11 cellular contexts compared by ENCODE assay signal in genomic region chr11:93525601-93526000, GRCh38. TPM values are rescaled to one million over a fixed set of nuclear protein-coding genes. Genes with fewer than 3 reads are reported as not detected.
A peak's percentile ranks its signal among the peaks of the same experiment; 100 is the strongest.
DNase-seq lines count a peak whose midpoint lies in the region; ATAC-seq and TF ChIP-seq lines count a peak whose summit lies in the region.
"Had no signal": no experiment of that assay in that cellular context is flagged by ENCODE, and none has a peak within 500 bp of the region (broad histone marks: within the 10 kb centered on the region; RNA-seq: fewer than 3 reads in every experiment).

No MANE protein-coding gene starts in this region.

- peak; percentile 39 for DNase-seq in activated CD4-positive, alpha-beta memory T cell treated with anti-CD3 and anti-CD28 coated beads, Interleukin-2, amount 10 ng/mL, durations not matched to agents 7 days and 5 days
- DNase-seq in left lobe of liver (ENCODE audit: low spot score) = no peak
- DNase-seq in A673 (ENCODE audit: low spot score) = no peak
- no peak for DNase-seq in SJCRH30
- no peak for DNase-seq in MM.1S
- no peak for DNase-seq in transverse colon
- DNase-seq: activated T-cell treated with anti-CD3 and anti-CD28 coated beads, Interleukin-2, amount 50 U/mL, for 1 hour; stimulated activated naive CD4-positive, alpha-beta T cell had no signal

- no peak for TF ChIP-seq POLR2A in transverse colon (IDR thresholded peaks at IDR 0.05)

- 59 to 91% methylated on average over 4 to 6 of the region's 6 CpGs for WGBS in transverse colon (ENCODE audit: low coverage in 1 of 2), 2 donors

- peaks cover 20% of the 10 kb centered on the region for H3K36me3 Mint-ChIP-seq in activated CD4-positive, alpha-beta memory T cell treated with anti-CD3 and anti-CD28 coated beads, Interleukin-2, amount 10 ng/mL, durations not matched to agents 7 days and 5 days (ENCODE audit: low read depth)

- TF ChIP-seq CTCF in A673 (conservative IDR thresholded peaks at IDR 0.05; ENCODE audit: low read depth, low read length) (no peak), MM.1S (IDR thresholded peaks at IDR 0.05; ENCODE audit: low read length) (no peak), transverse colon (IDR thresholded peaks at IDR 0.05) (no peak)

- intact Hi-C loops in A673 (cut with micrococcal nuclease; ENCODE audit: unreplicated experiment) = no loop called here
- intact Hi-C loops in transverse colon (cut with DNase I; ENCODE audit: low total_unique reads) = loop anchor here (5.0 kb wide), 1 partner anchor 1862 kb away; no protein-coding TSS in a partner anchor

- H3K79me2 ChIP-seq in MM.1S (ENCODE audit: low read length) = 0 out of 2 replicates have a peak, but pooled peaks cover 6% of the 10 kb centered on the region
- H3K79me2 ChIP-seq: parathyroid adenoma had no signal

- no TSS peak for BruUV-seq in A673 (replicated peaks; lab: Mats Ljungman, UMichigan)

- no peaks in the 10 kb centered on the region for H3F3A ChIP-seq in MM.1S (ENCODE audit: insufficient read depth, low read length)

- peaks cover 91% of the 10 kb centered on the region for H3K4me1 Mint-ChIP-seq in activated CD4-positive, alpha-beta memory T cell treated with anti-CD3 and anti-CD28 coated beads, Interleukin-2, amount 10 ng/mL, durations not matched to agents 7 days and 5 days

- H3K4me3 ChIP-seq in A673 (ENCODE audit: low read depth, low read length, poor library complexity, severe bottlenecking) (no peak overlapping the region), SJCRH30 (no peak overlapping the region), MM.1S (ENCODE audit: low read length) (no peak overlapping the region), transverse colon (no peak overlapping the region)

- H3K9me3 Mint-ChIP-seq in activated CD4-positive, alpha-beta memory T cell treated with anti-CD3 and anti-CD28 coated beads, Interleukin-2, amount 10 ng/mL, durations not matched to agents 7 days and 5 days = no peaks in the 10 kb centered on the region

- in situ Hi-C loops in transverse colon (cut with MboI; ENCODE audit: low pct_ligation_motif_present in 1 of 4, low pct_unique_long_range_greater_than_20kb in 1 of 4, low sequenced_read_pairs in 3 of 4) = loop anchor here in 1 of 4 donors (25.0 kb wide), 1 partner anchor 112 kb away; no protein-coding TSS in a partner anchor

- H4K20me1 ChIP-seq in MM.1S (ENCODE audit: insufficient read depth, low read length) = no peaks in the 10 kb centered on the region

- TF ChIP-seq EP300 in transverse colon (IDR thresholded peaks at IDR 0.05; ENCODE audit: low read depth) = no peak

- no peak overlapping the region for H3K27ac ChIP-seq in A673 (ENCODE audit: low read depth, low read length, poor library complexity, severe bottlenecking)
- no peak overlapping the region for H3K27ac ChIP-seq in SJCRH30
- H3K27ac ChIP-seq in MM.1S (ENCODE audit: low read length) = no peak overlapping the region
- no peak overlapping the region for H3K27ac ChIP-seq in transverse colon
- H3K27ac ChIP-seq: parathyroid adenoma had no signal

- H3K9ac ChIP-seq in MM.1S (ENCODE audit: low read length) = no peak overlapping the region
- H3K9ac ChIP-seq: parathyroid adenoma had no signal

- H3K4me1 ChIP-seq in A673 (ENCODE audit: insufficient read depth, low read length, poor library complexity, severe bottlenecking) (peaks cover 5% of the 10 kb centered on the region), SJCRH30 (peaks cover 27% of the 10 kb centered on the region), MM.1S (ENCODE audit: low read length) (peaks cover 17% of the 10 kb centered on the region), transverse colon (peaks cover 4 to 55% (median 14%) of the 10 kb centered on the region in 4 donors)

- H3K9me3 ChIP-seq in A673 (ENCODE audit: low read depth, low read length, poor library complexity, severe bottlenecking) (no peaks in the 10 kb centered on the region), SJCRH30 (replicated peaks) (no peaks in the 10 kb centered on the region), MM.1S (replicated peaks; ENCODE audit: insufficient read depth, low read length) (no peaks in the 10 kb centered on the region), transverse colon (no peaks in the 10 kb centered on the region)

- H2AFZ ChIP-seq in MM.1S (ENCODE audit: low read length) = no peak overlapping the region
- H2AFZ ChIP-seq: parathyroid adenoma had no signal

- H3K36me3 ChIP-seq in A673 (ENCODE audit: insufficient read depth, low read length, poor library complexity, severe bottlenecking) = no peaks in the 10 kb centered on the region
- H3K36me3 ChIP-seq in SJCRH30 = no peaks in the 10 kb centered on the region
- no peaks in the 10 kb centered on the region for H3K36me3 ChIP-seq in MM.1S (replicated peaks; ENCODE audit: insufficient read depth, low read length)
- no peaks in the 10 kb centered on the region for H3K36me3 ChIP-seq in transverse colon

- POLR2A ChIA-PET in activated CD4-positive, alpha-beta memory T cell treated with anti-CD3 and anti-CD28 coated beads, Interleukin-2, amount 10 ng/mL, durations not matched to agents 7 days and 5 days (lab: Charles Lee) = interaction anchor here (1.2 to 2.7 kb wide), 4 partner anchors 11 to 17 kb away, joined by 3 to 23 read pairs (median 18); partner anchors contain the start of gene SMCO4
- POLR2A ChIA-PET in A673 (lab: Charles Lee; ENCODE audit: low non-redundant PET) = no interaction called here

- no peak overlapping the region for H3K4me3 Mint-ChIP-seq in activated CD4-positive, alpha-beta memory T cell treated with anti-CD3 and anti-CD28 coated beads, Interleukin-2, amount 10 ng/mL, durations not matched to agents 7 days and 5 days

- ATAC-seq in GM18502 (IDR thresholded peaks at IDR 0.05; ENCODE audit: poor library complexity, unreplicated experiment) (peak; percentile 32), HG02642 (IDR thresholded peaks at IDR 0.05; ENCODE audit: poor library complexity, unreplicated experiment) (peak; percentile 24), left lobe of liver (peak; percentile 14)

- H3K27me3 Mint-ChIP-seq in activated CD4-positive, alpha-beta memory T cell treated with anti-CD3 and anti-CD28 coated beads, Interleukin-2, amount 10 ng/mL, durations not matched to agents 7 days and 5 days = no peaks in the 10 kb centered on the region

- CTCF ChIA-PET in activated CD4-positive, alpha-beta memory T cell treated with anti-CD3 and anti-CD28 coated beads, Interleukin-2, amount 10 ng/mL, durations not matched to agents 7 days and 5 days (lab: Charles Lee) = interaction anchor here (1.0 to 2.5 kb wide), 2 partner anchors 16 to 126 kb away, joined by 3 to 14 read pairs; no protein-coding TSS in a partner anchor
- CTCF ChIA-PET in A673 (lab: Charles Lee) = no interaction called here

- H3K27ac Mint-ChIP-seq in activated CD4-positive, alpha-beta memory T cell treated with anti-CD3 and anti-CD28 coated beads, Interleukin-2, amount 10 ng/mL, durations not matched to agents 7 days and 5 days = peak overlapping the region; percentile 80

- no peak overlapping the region for H3K4me2 ChIP-seq in MM.1S (ENCODE audit: low read depth, low read length)

- no peaks in the 10 kb centered on the region for H3K9me2 ChIP-seq in MM.1S (replicated peaks; ENCODE audit: insufficient read depth, low read length)

- H3K27me3 ChIP-seq in A673 (replicated peaks; ENCODE audit: insufficient read depth, low read depth, low read length, poor library complexity) (no peaks in the 10 kb centered on the region), SJCRH30 (no peaks in the 10 kb centered on the region), MM.1S (replicated peaks; ENCODE audit: insufficient read depth, low read length) (no peaks in the 10 kb centered on the region), transverse colon (no peaks in the 10 kb centered on the region)

RNA-seq across cellular contexts. Expression of gene SMCO4, which starts 17.6 kb away (rescaled TPM):
- 10 to 100 TPM; 55.3 to 60.0 TPM for total RNA-seq in activated CD4-positive, alpha-beta memory T cell treated with anti-CD3 and anti-CD28 coated beads, Interleukin-2, amount 10 ng/mL, durations not matched to agents 7 days and 5 days
- total RNA-seq in left lobe of liver = 48.7 TPM
- total RNA-seq in A673 (2021) = 9.3 and 11.9 TPM in 2 replicates
- 4.0 and 4.9 TPM in 2 replicates for total RNA-seq in SJCRH30 (2014; rRNA removed; shearing (Covaris generic))
- total RNA-seq in transverse colon = 10 to 100 TPM in 3 of 4 donors, not detected in 1; 33.3 to 80.4 (median 37.0) TPM
